16 cellular contexts compared by ENCODE assay signal in the genomic region with DNA sequence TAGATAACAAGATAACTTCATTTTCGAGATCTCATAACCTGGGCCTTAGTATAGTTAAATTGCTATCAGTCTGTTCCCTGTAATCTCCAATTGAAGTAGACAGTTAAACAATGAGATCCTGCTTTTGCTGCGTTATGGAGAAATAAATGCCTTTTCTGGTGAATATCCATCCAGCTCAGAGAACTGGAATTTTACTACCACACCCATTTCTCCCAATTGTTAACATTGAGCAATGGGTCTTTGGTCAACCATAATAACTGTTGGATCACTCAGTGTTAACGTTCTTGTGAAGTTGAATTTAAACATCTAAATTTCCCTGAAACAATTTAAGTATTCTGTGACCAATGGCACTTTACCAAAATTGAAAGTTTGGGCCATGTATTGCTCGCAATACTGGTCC. TPM values are rescaled to one million over a fixed set of nuclear protein-coding genes. Genes with fewer than 3 reads are reported as not detected.
DNase-seq lines count a peak whose midpoint lies in the region; ATAC-seq, FAIRE-seq and TF ChIP-seq lines count a peak whose summit lies in the region.
"Had no signal": no experiment of that assay in that cellular context is flagged by ENCODE, and none has a peak within 500 bp of the region (broad histone marks: within the 10 kb centered on the region; RNA-seq: fewer than 3 reads in every experiment).

No MANE protein-coding gene starts in this region.

- FAIRE-seq in HepG2 (lab: Jason Lieb, UNC) (no peak), pancreas (lab: Jason Lieb, UNC) (no peak)
- FAIRE-seq: kidney had no signal

- no peak overlapping the region for H2AFZ ChIP-seq in HepG2 (ENCODE audit: low read length)

- H3K9me3 ChIP-seq in HepG2 (ENCODE audit: low read length) (no peaks in the 10 kb centered on the region), right lobe of liver (no peaks in the 10 kb centered on the region), pancreas (no peaks in the 10 kb centered on the region)
- H3K9me3 ChIP-seq: upper lobe of right lung had no signal

- ATAC-seq in HepG2 (no peak), right lobe of liver (no peak), pancreas (no peak)
- ATAC-seq: activated naive CD4-positive, alpha-beta T cell treated with anti-CD3 and anti-CD28 coated beads, Interleukin-2, amount 50 U/mL, for 72 hours; upper lobe of right lung had no signal

- CTCF ChIA-PET in HepG2 (lab: Yijun Ruan, JAX; ENCODE audit: low intra/inter-chr PET ratio, low total read pairs), result no interaction called here

- H3K9ac ChIP-seq in HepG2 (ENCODE audit: insufficient read depth, low read depth, low read length), result no peak overlapping the region

- no TSS peak for BruUV-seq in HepG2 (replicated peaks; lab: Mats Ljungman, UMichigan)

- DNase-seq in HepG2 (ENCODE audit: low spot score) (no peak), right lobe of liver (no peak), astrocyte of the hippocampus (ENCODE audit: low read depth, low spot score) (peak; percentile 53), hepatic stellate cell (ENCODE audit: low spot score) (peak; percentile 43), NCI-H187 treated with DMSO at 0.1 percent for 48 hours (lab: John Stamatoyannopoulos, UW) (no peak), pancreas (no peak), GM10266 (ENCODE audit: extremely low spot score) (no peak), HUDEP-2 (lab: John Stamatoyannopoulos, UW; ENCODE audit: unreplicated experiment in 76 of 76) (no peak)
- DNase-seq: activated CD4-positive, alpha-beta T cell treated with anti-CD3 and anti-CD28 coated beads for 48 hours; H9; kidney; MV-4-11; NCI-H526; nucleus accumbens; upper lobe of right lung had no signal

- H3K36me3 ChIP-seq in HepG2 (replicated peaks in 1 of 2; ENCODE audit: control insufficient read depth in 1 of 2, insufficient read depth in 2 of 2, low read length in 2 of 2), result peaks cover 0 to 6% of the 10 kb centered on the region in 2 experiments; a peak in 3 of 5 replicates
- H3K36me3 ChIP-seq in right lobe of liver, result no peaks in the 10 kb centered on the region
- no peaks in the 10 kb centered on the region for H3K36me3 ChIP-seq in pancreas
- H3K36me3 ChIP-seq: upper lobe of right lung had no signal

- 66% methylated on average over 4 of the region's 4 CpGs for WGBS in HepG2 (ENCODE audit: low lambda C conversion rate)
- 63% methylated on average over 4 of the region's 4 CpGs for WGBS in right lobe of liver (ENCODE audit: insufficient coverage, low coverage, low lambda C conversion rate, missing lambda C conversion rate)
- 43 to 47% methylated on average over 4 of the region's 4 CpGs for WGBS in pancreas, 2 donors

- TF ChIP-seq POLR2A in HepG2 (IDR thresholded peaks at IDR 0.05; ENCODE audit: insufficient read depth in 1 of 2, low read depth in 2 of 2, low read length in 2 of 2) (peak in 1 of 2 experiments; percentile 29; a peak in 1 of 4 replicates), right lobe of liver (IDR thresholded peaks at IDR 0.05) (no peak)

- in situ Hi-C loops in HepG2 (cut with HindIII; ENCODE audit: extremely low pct_ligation_motif_present, low pct_unique_long_range_greater_than_20kb), result no loop called here

- no peak overlapping the region for H3K27ac ChIP-seq in HepG2 (ENCODE audit: extremely low read length, insufficient read depth, low read length)
- H3K27ac ChIP-seq in right lobe of liver, result no peak overlapping the region
- H3K27ac ChIP-seq in pancreas, result no peak overlapping the region

- H3K4me1 ChIP-seq in HepG2 (ENCODE audit: insufficient read depth, low read length), result peaks cover 77% of the 10 kb centered on the region
- peaks cover 0 to 39% (median 7%) of the 10 kb centered on the region in 4 donors for H3K4me1 ChIP-seq in right lobe of liver
- H3K4me1 ChIP-seq in pancreas, result peaks cover 17 to 41% (median 19%) of the 10 kb centered on the region in 3 donors

- POLR2A ChIA-PET in HepG2 (lab: Yijun Ruan, JAX), result no interaction called here

- intact Hi-C loops in HepG2 (cut with micrococcal nuclease; ENCODE audit: unreplicated experiment), result no loop called here
- intact Hi-C loops in right lobe of liver (cut with DNase I), result no loop called here
- intact Hi-C loops in pancreas (cut with DNase I), result no loop called here

- H3K4me3 ChIP-seq in HepG2 (replicated peaks in 1 of 3; ENCODE audit: insufficient read depth in 1 of 3, low read depth in 2 of 3, low read length in 3 of 3) (no peak overlapping the region), right lobe of liver (no peak overlapping the region), pancreas (no peak overlapping the region)
- H3K4me3 ChIP-seq: upper lobe of right lung had no signal

- H3K79me2 ChIP-seq in HepG2 (ENCODE audit: insufficient read depth, low read length), result peaks cover 79% of the 10 kb centered on the region

- TF ChIP-seq RAD21 in HepG2 (CRISPR knock-in tag; IDR thresholded peaks at IDR 0.05), result no peak

- TF ChIP-seq EP300 in HepG2 (IDR thresholded peaks at IDR 0.05; ENCODE audit: low read depth in 2 of 2, low read length in 2 of 2) (no peak), HepG2 (CRISPR knock-in tag; IDR thresholded peaks at IDR 0.05; ENCODE audit: borderline replicate concordance) (no peak)

- peak overlapping the region; percentile 88 for H3K4me2 ChIP-seq in HepG2 (ENCODE audit: low read depth, low read length)

- no peak for TF ChIP-seq CTCF in HepG2 (CRISPR knock-in tag; IDR thresholded peaks at IDR 0.05)
- TF ChIP-seq CTCF in right lobe of liver (IDR thresholded peaks at IDR 0.05), result no peak
- TF ChIP-seq CTCF in pancreas (IDR thresholded peaks at IDR 0.05), result no peak
- no peak for TF ChIP-seq CTCF in GM10266 (IDR thresholded peaks at IDR 0.05; ENCODE audit: control insufficient read depth, insufficient read depth, low read depth, missing control alignments)

- peaks cover 73% of the 10 kb centered on the region for H4K20me1 ChIP-seq in HepG2 (ENCODE audit: insufficient read depth, low read length)

- H3K27me3 ChIP-seq in HepG2 (ENCODE audit: control insufficient read depth in 1 of 2, insufficient read depth in 2 of 2, low read length in 2 of 2) (peaks cover 0 to 8% of the 10 kb centered on the region in 2 experiments; a peak in 1 of 5 replicates), right lobe of liver (no peaks in the 10 kb centered on the region), pancreas (no peaks in the 10 kb centered on the region)
- H3K27me3 ChIP-seq: upper lobe of right lung had no signal

RNA-seq across cellular contexts. Expression of a gene that starts 3.0 kb away (rescaled TPM):
- 142 and 252 TPM in 2 replicates for total RNA-seq in HepG2 (2016; rRNA removed; fragmentation: Illumina TruSeq; extraction: Trizol)
- total RNA-seq in HepG2 (2016; cell fraction: cytosol; rRNA removed; fragmentation: Illumina TruSeq; extraction: Trizol; ENCODE audit: low read depth), result 15.1 and 15.2 TPM in 2 replicates
- 133 and 260 TPM in 2 replicates for total RNA-seq in HepG2 (2016; cell fraction: insoluble cytoplasmic fraction; rRNA removed; fragmentation: Illumina TruSeq; extraction: Trizol)
- 44.5 and 53.3 TPM in 2 replicates for total RNA-seq in HepG2 (2016; cell fraction: membrane; rRNA removed; fragmentation: Illumina TruSeq; extraction: Trizol)
- 214 and 252 TPM in 2 replicates for total RNA-seq in HepG2 (2016; cell fraction: nucleus; rRNA removed; fragmentation: Illumina TruSeq; extraction: Trizol)
- 136 and 198 TPM in 2 replicates for polyA plus RNA-seq in HepG2 (2011; rRNA removed)
- polyA plus RNA-seq in HepG2 (2011; cell fraction: cytosol; rRNA removed), result 96.7 and 147 TPM in 2 replicates
- polyA plus RNA-seq in HepG2 (2011; cell fraction: nucleus; rRNA removed), result 33.4 and 42.7 TPM in 2 replicates
- 236 and 237 TPM in 2 replicates for polyA plus RNA-seq in HepG2 (2012)
- polyA plus RNA-seq in HepG2 (2016; cell fraction: cytosol; fragmentation: Illumina TruSeq; extraction: Trizol; ENCODE audit: low read depth), result 12.0 and 12.8 TPM in 2 replicates
- 135 and 140 TPM in 2 replicates for polyA plus RNA-seq in HepG2 (2016; cell fraction: insoluble cytoplasmic fraction; fragmentation: Illumina TruSeq; extraction: Trizol; ENCODE audit: low read depth)
- 30.9 and 36.3 TPM in 2 replicates for polyA plus RNA-seq in HepG2 (2016; cell fraction: membrane; fragmentation: Illumina TruSeq; extraction: Trizol; ENCODE audit: low read depth)
- 282 and 283 TPM in 2 replicates for polyA plus RNA-seq in HepG2 (2016; cell fraction: nucleus; fragmentation: Illumina TruSeq; extraction: Trizol; ENCODE audit: insufficient read depth, low read depth)
- 58.1 and 85.7 TPM in 2 replicates for polyA minus RNA-seq in HepG2 (2011; rRNA and poly(A)+ RNA removed; ENCODE audit: low replicate concordance)
- polyA minus RNA-seq in HepG2 (2011; cell fraction: cytosol; rRNA and poly(A)+ RNA removed), result 156 and 168 TPM in 2 replicates
- polyA minus RNA-seq in HepG2 (2011; cell fraction: nucleus; rRNA and poly(A)+ RNA removed), result 92.3 and 101 TPM in 2 replicates
- total RNA-seq in right lobe of liver, result 10 to 100 TPM; 25.4 to 48.3 (median 42.1) TPM
- 10 to 100 TPM; 15.0 to 46.0 (median 30.4) TPM for total RNA-seq in pancreas
- 10 to 100 TPM in 1 of 2 donors, 1 to 10 TPM in 1; 8.7 to 15.4 TPM for polyA plus RNA-seq in pancreas

RNA-seq across cellular contexts. Expression of a gene that starts 33.4 kb away (rescaled TPM):
- not detected in 2 replicates for total RNA-seq in HepG2 (2016; rRNA removed; fragmentation: Illumina TruSeq; extraction: Trizol)
- not detected in 2 replicates for total RNA-seq in HepG2 (2016; cell fraction: cytosol; rRNA removed; fragmentation: Illumina TruSeq; extraction: Trizol; ENCODE audit: low read depth)
- not detected in 2 replicates for total RNA-seq in HepG2 (2016; cell fraction: insoluble cytoplasmic fraction; rRNA removed; fragmentation: Illumina TruSeq; extraction: Trizol)
- total RNA-seq in HepG2 (2016; cell fraction: membrane; rRNA removed; fragmentation: Illumina TruSeq; extraction: Trizol), result not detected in 2 replicates
- not detected in 2 replicates for total RNA-seq in HepG2 (2016; cell fraction: nucleus; rRNA removed; fragmentation: Illumina TruSeq; extraction: Trizol)
- polyA plus RNA-seq in HepG2 (2011; rRNA removed), result not detected in 2 replicates
- polyA plus RNA-seq in HepG2 (2011; cell fraction: cytosol; rRNA removed), result not detected in 2 replicates
- polyA plus RNA-seq in HepG2 (2011; cell fraction: nucleus; rRNA removed), result not detected in 2 replicates
- 0.20 TPM in 1 of 2 replicates, not detected in the other for polyA plus RNA-seq in HepG2 (2012)
- not detected in 2 replicates for polyA plus RNA-seq in HepG2 (2016; cell fraction: cytosol; fragmentation: Illumina TruSeq; extraction: Trizol; ENCODE audit: low read depth)
- polyA plus RNA-seq in HepG2 (2016; cell fraction: insoluble cytoplasmic fraction; fragmentation: Illumina TruSeq; extraction: Trizol; ENCODE audit: low read depth), result not detected in 2 replicates
- polyA plus RNA-seq in HepG2 (2016; cell fraction: membrane; fragmentation: Illumina TruSeq; extraction: Trizol; ENCODE audit: low read depth), result not detected in 2 replicates
- polyA plus RNA-seq in HepG2 (2016; cell fraction: nucleus; fragmentation: Illumina TruSeq; extraction: Trizol; ENCODE audit: insufficient read depth, low read depth), result not detected in 2 replicates
- not detected in 2 replicates for polyA minus RNA-seq in HepG2 (2011; rRNA and poly(A)+ RNA removed; ENCODE audit: low replicate concordance)
- not detected in 2 replicates for polyA minus RNA-seq in HepG2 (2011; cell fraction: cytosol; rRNA and poly(A)+ RNA removed)
- polyA minus RNA-seq in HepG2 (2011; cell fraction: nucleus; rRNA and poly(A)+ RNA removed), result not detected in 2 replicates
- total RNA-seq in right lobe of liver, result not detected
- total RNA-seq in pancreas, result not detected
- not detected for polyA plus RNA-seq in pancreas
- total RNA-seq: activated naive CD4-positive, alpha-beta T cell treated with anti-CD3 and anti-CD28 coated beads, Interleukin-2, amount 50 U/mL, for 72 hours; H9; kidney; upper lobe of right lung had no signal

RNA-seq across cellular contexts. Expression of a gene that starts 49.6 kb away (rescaled TPM):
- total RNA-seq in HepG2 (2016; rRNA removed; fragmentation: Illumina TruSeq; extraction: Trizol) (0.04 TPM in 1 of 2 replicates, not detected in the other), right lobe of liver (under 1 TPM in 4 of 6 experiments, not detected in 2; 0.16 to 0.70 (median 0.20) TPM), pancreas (1 to 10 TPM in 2 of 6 donors, under 1 TPM in 4; 0.66 to 2.4 (median 0.88) TPM)
- total RNA-seq in HepG2 (2016; cell fraction: cytosol; rRNA removed; fragmentation: Illumina TruSeq; extraction: Trizol; ENCODE audit: low read depth), result not detected in 2 replicates
- total RNA-seq in HepG2 (2016; cell fraction: insoluble cytoplasmic fraction; rRNA removed; fragmentation: Illumina TruSeq; extraction: Trizol), result not detected in 2 replicates
- total RNA-seq in HepG2 (2016; cell fraction: membrane; rRNA removed; fragmentation: Illumina TruSeq; extraction: Trizol), result not detected in 2 replicates
- total RNA-seq in HepG2 (2016; cell fraction: nucleus; rRNA removed; fragmentation: Illumina TruSeq; extraction: Trizol), result not detected in 2 replicates
- polyA plus RNA-seq in HepG2 (2011; rRNA removed) (0.38 and 0.47 TPM in 2 replicates), pancreas (1 to 10 TPM; 1.7 to 2.9 TPM)
- polyA plus RNA-seq in HepG2 (2011; cell fraction: cytosol; rRNA removed), result 0.03 TPM in 1 of 2 replicates, not detected in the other
- 0.21 and 0.35 TPM in 2 replicates for polyA plus RNA-seq in HepG2 (2011; cell fraction: nucleus; rRNA removed)
- 0.16 and 0.23 TPM in 2 replicates for polyA plus RNA-seq in HepG2 (2012)
- polyA plus RNA-seq in HepG2 (2016; cell fraction: cytosol; fragmentation: Illumina TruSeq; extraction: Trizol; ENCODE audit: low read depth), result not detected in 2 replicates
- not detected in 2 replicates for polyA plus RNA-seq in HepG2 (2016; cell fraction: insoluble cytoplasmic fraction; fragmentation: Illumina TruSeq; extraction: Trizol; ENCODE audit: low read depth)
- polyA plus RNA-seq in HepG2 (2016; cell fraction: membrane; fragmentation: Illumina TruSeq; extraction: Trizol; ENCODE audit: low read depth), result not detected in 2 replicates
- polyA plus RNA-seq in HepG2 (2016; cell fraction: nucleus; fragmentation: Illumina TruSeq; extraction: Trizol; ENCODE audit: insufficient read depth, low read depth), result not detected in 2 replicates
- polyA minus RNA-seq in HepG2 (2011; rRNA and poly(A)+ RNA removed; ENCODE audit: low replicate concordance), result 0.54 and 0.84 TPM in 2 replicates
- not detected in 2 replicates for polyA minus RNA-seq in HepG2 (2011; cell fraction: cytosol; rRNA and poly(A)+ RNA removed)
- 1.2 TPM in 1 of 2 replicates, not detected in the other for polyA minus RNA-seq in HepG2 (2011; cell fraction: nucleus; rRNA and poly(A)+ RNA removed)

Comparison
In these comparisons a context has a peak if more than half of its experiments do, and no peak if none do; other contexts are left out.
1. DNase-seq: peak in astrocyte of the hippocampus (single experiment) and hepatic stellate cell (single experiment); none in HepG2 (single experiment), right lobe of liver (0 of 3), NCI-H187 treated with DMSO at 0.1 percent for 48 hours (single experiment), pancreas (0 of 6), GM10266 (single experiment) and HUDEP-2 (0 of 76).